In genomic region chr16:87553174-87553573, GRCh38 we compare ENCODE assay signal across 36 cellular contexts. TPM values are rescaled to one million over a fixed set of nuclear protein-coding genes. Genes with fewer than 3 reads are reported as not detected.
"Had no signal": no experiment of that assay in that cellular context is flagged by ENCODE, and none has a peak within 500 bp of the region (broad histone marks: within the 10 kb centered on the region; RNA-seq: fewer than 3 reads in every experiment).

No MANE protein-coding gene starts in this region.

- H3K4me3 Mint-ChIP-seq: activated CD4-positive, alpha-beta memory T cell treated with anti-CD3 and anti-CD28 coated beads, Interleukin-2, amount 10 ng/mL, durations not matched to agents 7 days and 5 days; activated CD8-positive, alpha-beta memory T cell treated with anti-CD3 and anti-CD28 coated beads, Interleukin-2, amount 10 ng/mL, durations not matched to agents 7 days and 5 days; activated naive CD8-positive, alpha-beta T cell treated with anti-CD3 and anti-CD28 coated beads for 36 hours; T-cell; T-helper 17 cell had no signal

- H3K27ac Mint-ChIP-seq: activated CD4-positive, alpha-beta memory T cell treated with anti-CD3 and anti-CD28 coated beads, Interleukin-2, amount 10 ng/mL, durations not matched to agents 7 days and 5 days; activated CD8-positive, alpha-beta memory T cell treated with anti-CD3 and anti-CD28 coated beads, Interleukin-2, amount 10 ng/mL, durations not matched to agents 7 days and 5 days; activated naive CD8-positive, alpha-beta T cell treated with anti-CD3 and anti-CD28 coated beads for 36 hours; T-cell; T-helper 17 cell had no signal

- H3K36me3 Mint-ChIP-seq: activated CD8-positive, alpha-beta memory T cell treated with anti-CD3 and anti-CD28 coated beads, Interleukin-2, amount 10 ng/mL, durations not matched to agents 7 days and 5 days; activated naive CD8-positive, alpha-beta T cell treated with anti-CD3 and anti-CD28 coated beads for 36 hours; T-cell had no signal

- FAIRE-seq: RCC 7860 had no signal

- H3K9me3 Mint-ChIP-seq: activated CD4-positive, alpha-beta memory T cell treated with anti-CD3 and anti-CD28 coated beads, Interleukin-2, amount 10 ng/mL, durations not matched to agents 7 days and 5 days; activated naive CD8-positive, alpha-beta T cell treated with anti-CD3 and anti-CD28 coated beads for 36 hours; T-cell had no signal

- H3K27ac ChIP-seq: RWPE1, VCaP had no signal

- DNase-seq: activated CD4-positive, alpha-beta memory T cell treated with anti-CD3 and anti-CD28 coated beads, Interleukin-2, amount 10 ng/mL, durations not matched to agents 7 days and 5 days; activated CD4-positive, alpha-beta T cell treated with anti-CD3 and anti-CD28 coated beads for 1 hour; activated CD4-positive, alpha-beta T cell treated with anti-CD3 and anti-CD28 coated beads for 48 hours; activated CD4-positive, CD25-positive, alpha-beta regulatory T cell; activated CD8-positive, alpha-beta memory T cell treated with anti-CD3 and anti-CD28 coated beads for 24 hours; activated CD8-positive, alpha-beta memory T cell treated with anti-CD3 and anti-CD28 coated beads, Interleukin-2, amount 10 ng/mL, durations not matched to agents 7 days and 5 days; activated CD8-positive, alpha-beta memory T cell treated with anti-CD3 and anti-CD28 coated beads, Interleukin-2, amount 50 U/mL, for 48 hours; activated effector memory CD4-positive, alpha-beta T cell treated with Interleukin-2 at 50 U/mL for 16 hours; activated naive CD4-positive, alpha-beta T cell treated with anti-CD3 and anti-CD28 coated beads, Interleukin-2, amount 50 U/mL, for 16 hours; activated naive CD8-positive, alpha-beta T cell treated with anti-CD3 and anti-CD28 coated beads for 36 hours; activated T-cell treated with anti-CD3 and anti-CD28 coated beads, Interleukin-2, amount 50 U/mL, for 48 hours; amniotic stem cell; aorta; Kasumi-1; KG1; MM.1S; MV-4-11; NCI-H1092; NCI-H1436 treated with DMSO at 0.1 percent for 48 hours; NCI-H187; NCI-H2029 treated with DMSO at 0.1 percent for 48 hours; NCI-H2107; NCI-H2171; NCI-H510A; NCI-H526; NCI-H748 treated with DMSO at 0.1 percent for 48 hours; NK-92 treated with Interleukin-12 subunit alpha and Interleukin-12 subunit beta, amount 100 ng/mL, for 24 hours; SIG-M5; T-cell; T-helper 17 cell had no signal

- H3K4me1 Mint-ChIP-seq: activated CD8-positive, alpha-beta memory T cell treated with anti-CD3 and anti-CD28 coated beads, Interleukin-2, amount 10 ng/mL, durations not matched to agents 7 days and 5 days; activated naive CD8-positive, alpha-beta T cell treated with anti-CD3 and anti-CD28 coated beads for 36 hours had no signal

- ATAC-seq: activated CD8-positive, alpha-beta memory T cell treated with anti-CD3 and anti-CD28 coated beads, Interleukin-2, amount 10 ng/mL, durations not matched to agents 7 days and 5 days; PC-3; Right ventricle myocardium inferior; SK-N-SH treated with all-trans-retinoic acid at 6 μM for 48 hours; T-cell; T-helper 17 cell had no signal

RNA-seq across cellular contexts. Expression of gene JPH3, which starts 49.1 kb away (rescaled TPM):
- total RNA-seq: activated CD4-positive, alpha-beta memory T cell treated with anti-CD3 and anti-CD28 coated beads, Interleukin-2, amount 10 ng/mL, durations not matched to agents 7 days and 5 days; activated CD8-positive, alpha-beta memory T cell treated with anti-CD3 and anti-CD28 coated beads, Interleukin-2, amount 10 ng/mL, durations not matched to agents 7 days and 5 days; PC-3; Right ventricle myocardium inferior; T-cell had no signal
- polyA plus RNA-seq: aorta had no signal
